ENCODE assay signal across 23 cellular contexts in the genomic region with DNA sequence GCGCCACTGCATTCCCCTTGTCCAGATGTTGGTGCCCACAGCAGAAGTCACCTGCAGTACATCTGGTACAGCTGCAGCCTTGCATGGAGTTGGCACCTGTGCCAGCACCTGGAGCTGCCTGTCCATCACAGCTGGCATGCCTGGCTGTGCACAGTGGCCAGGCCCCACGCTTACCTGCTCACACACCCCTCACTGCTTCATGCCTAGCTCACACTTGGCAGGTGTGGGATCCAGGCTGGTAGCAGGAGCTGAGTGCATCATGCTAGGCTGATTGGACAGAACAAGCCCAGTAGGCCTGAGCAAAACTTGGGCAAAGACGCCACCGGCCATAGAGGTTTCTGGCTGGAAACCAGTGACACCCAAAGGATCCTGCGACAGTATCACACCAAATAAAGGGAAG.
"Had no signal": no experiment of that assay in that cellular context is flagged by ENCODE, and none has a peak within 500 bp of the region (broad histone marks: within the 10 kb centered on the region; RNA-seq: fewer than 3 reads in every experiment).

No MANE protein-coding gene starts in this region.

- DNase-seq: colonic mucosa; cortex of kidney; effector CD8-positive, alpha-beta T cell; effector memory CD8-positive, alpha-beta T cell; endodermal cell; erythroblast; esophagus squamous epithelium; foreskin fibroblast; foreskin melanocyte; gastrocnemius medialis; glutamatergic neuron; heart right ventricle; hippocampal formation; left cardiac atrium; left lung; left ventricle myocardium superior; lower lobe of right lung; mesenchymal stem cell; mucosa of descending colon had no signal

- H3K27ac ChIP-seq: colonic mucosa, epithelial cell of prostate, esophagus squamous epithelium, gastrocnemius medialis, heart right ventricle, left lung, lower lobe of right lung had no signal

- H3K4me1 Mint-ChIP-seq: endodermal cell, mesothelial cell of epicardium had no signal

- H3K36me3 ChIP-seq: colonic mucosa, esophagus squamous epithelium, gastrocnemius medialis, heart right ventricle, left lung, lower lobe of right lung had no signal

- H3K4me1 ChIP-seq: colonic mucosa, esophagus squamous epithelium, gastrocnemius medialis, heart right ventricle, left lung, lower lobe of right lung had no signal

- H3K4me3 Mint-ChIP-seq: dendritic cell treated with granulocyte-macrophage colony-stimulating factor and Interleukin-4, amounts not matched to agents 40 ng/mL and 50 ng/mL, for 4 days; effector memory CD8-positive, alpha-beta T cell; endodermal cell; mesothelial cell of epicardium had no signal

- H3K4me3 ChIP-seq: colonic mucosa, esophagus squamous epithelium, gastrocnemius medialis, heart right ventricle, left lung, lower lobe of right lung, mucosa of descending colon had no signal

- H3K27ac Mint-ChIP-seq: dendritic cell treated with granulocyte-macrophage colony-stimulating factor and Interleukin-4, amounts not matched to agents 40 ng/mL and 50 ng/mL, for 4 days; effector memory CD8-positive, alpha-beta T cell; endodermal cell; mesothelial cell of epicardium had no signal

- H3K27me3 ChIP-seq: colonic mucosa, esophagus squamous epithelium, gastrocnemius medialis, heart right ventricle, left lung had no signal

- H3K27me3 Mint-ChIP-seq: dendritic cell treated with granulocyte-macrophage colony-stimulating factor and Interleukin-4, amounts not matched to agents 40 ng/mL and 50 ng/mL, for 4 days; effector memory CD8-positive, alpha-beta T cell had no signal

- H3K36me3 Mint-ChIP-seq: mesothelial cell of epicardium had no signal

- H3K9me3 ChIP-seq: colonic mucosa, esophagus squamous epithelium, gastrocnemius medialis, left lung, lower lobe of right lung had no signal

- ATAC-seq: effector memory CD8-positive, alpha-beta T cell; esophagus mucosa; gastrocnemius medialis; heart right ventricle; left cardiac atrium; left lung; left ventricle myocardium superior; mucosa of descending colon had no signal
